In the genomic region with DNA sequence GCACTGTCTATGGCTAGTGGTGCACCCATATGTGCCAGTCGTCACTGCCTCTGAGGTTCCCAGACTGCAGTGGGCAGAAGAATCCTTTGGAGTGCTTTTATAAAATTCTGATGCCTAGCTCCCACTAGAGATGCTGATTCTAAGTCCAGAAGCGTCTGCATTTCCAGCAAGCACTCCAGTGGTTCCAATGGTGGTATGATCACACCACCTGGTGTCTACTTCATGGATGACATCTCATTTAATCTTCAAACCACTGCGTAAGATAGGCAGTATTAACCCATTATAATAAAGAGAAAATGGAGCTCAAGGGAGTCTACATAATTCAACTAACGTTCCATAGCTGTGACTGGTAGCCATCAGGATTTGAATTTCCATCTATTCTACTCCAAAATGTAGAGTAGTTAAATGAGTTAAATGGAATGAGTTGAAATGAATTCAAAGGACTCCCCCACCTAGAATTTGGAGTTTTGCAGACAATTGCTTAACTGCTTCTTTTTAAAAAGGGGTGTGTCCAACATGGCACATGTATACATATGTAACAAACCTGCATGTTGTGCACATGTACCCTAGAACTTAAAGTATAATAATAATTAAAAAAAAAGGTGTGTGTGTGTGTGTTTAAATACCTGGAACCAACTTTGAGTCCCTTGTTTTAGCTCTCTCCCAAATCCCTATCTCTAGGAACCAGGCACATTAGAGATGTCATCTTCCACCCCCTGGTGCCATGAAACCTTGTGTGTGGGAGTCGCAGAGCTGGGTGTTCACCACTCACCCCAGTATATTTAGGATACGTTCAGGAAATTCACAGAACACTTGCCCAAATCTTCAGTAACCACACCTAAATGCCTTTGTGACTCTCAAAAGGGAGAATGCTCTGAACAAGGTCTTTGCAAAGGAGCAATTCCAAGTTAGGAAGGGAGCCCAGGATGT, we compare ENCODE assay signal across 8 cellular contexts. TPM values are rescaled to one million over a fixed set of nuclear protein-coding genes. Genes with fewer than 3 reads are reported as not detected.
DNase-seq lines count a peak whose midpoint lies in the region; ATAC-seq and TF ChIP-seq lines count a peak whose summit lies in the region.

No MANE protein-coding gene starts in this region.

- H3K27me3 Mint-ChIP-seq in activated naive CD8-positive, alpha-beta T cell treated with anti-CD3 and anti-CD28 coated beads, Interleukin-2, amount 10 ng/mL, durations not matched to agents 7 days and 5 days, result peaks cover 56% of the 10 kb centered on the region
- H3K27me3 Mint-ChIP-seq in activated naive CD8-positive, alpha-beta T cell treated with anti-CD3 and anti-CD28 coated beads for 36 hours, result peaks cover 18% of the 10 kb centered on the region

- no peaks in the 10 kb centered on the region for H3F3A ChIP-seq in SK-N-SH (replicated peaks; ENCODE audit: insufficient read depth)

- H3K27me3 ChIP-seq in SK-N-SH (ENCODE audit: insufficient read depth) (no peaks in the 10 kb centered on the region), psoas muscle (ENCODE audit: insufficient read depth in 3 of 3, low read length in 2 of 3) (peaks cover 0 to 5% (median 0%) of the 10 kb centered on the region in 3 donors)

- TF ChIP-seq CTCF in SK-N-SH (IDR thresholded peaks at IDR 0.05) (peak; percentile 70), fibroblast of mammary gland (conservative IDR thresholded peaks at IDR 0.05; ENCODE audit: control insufficient read depth, insufficient read depth, low read depth, low read length) (peak; percentile 71), psoas muscle (IDR thresholded peaks at IDR 0.05) (peak; percentile 52)

- no peaks in the 10 kb centered on the region for H3K9me3 ChIP-seq in SK-N-SH
- H3K9me3 ChIP-seq in psoas muscle, result no peaks in the 10 kb centered on the region

- peak; percentile 75 for ATAC-seq in activated naive CD8-positive, alpha-beta T cell treated with anti-CD3 and anti-CD28 coated beads, Interleukin-2, amount 10 ng/mL, durations not matched to agents 7 days and 5 days (ENCODE audit: low read depth)
- ATAC-seq in psoas muscle (peak in 1 of 4 donors; percentile 54), HG02884 (IDR thresholded peaks at IDR 0.05; ENCODE audit: unreplicated experiment) (no peak)

- no peak overlapping the region for H3K27ac Mint-ChIP-seq in activated naive CD8-positive, alpha-beta T cell treated with anti-CD3 and anti-CD28 coated beads, Interleukin-2, amount 10 ng/mL, durations not matched to agents 7 days and 5 days
- no peak overlapping the region for H3K27ac Mint-ChIP-seq in activated naive CD8-positive, alpha-beta T cell treated with anti-CD3 and anti-CD28 coated beads for 36 hours

- peak; percentile 98 for TF ChIP-seq RAD21 in SK-N-SH (IDR thresholded peaks at IDR 0.05; ENCODE audit: low read length)

- peaks cover 8% of the 10 kb centered on the region for H3K9me3 Mint-ChIP-seq in activated naive CD8-positive, alpha-beta T cell treated with anti-CD3 and anti-CD28 coated beads, Interleukin-2, amount 10 ng/mL, durations not matched to agents 7 days and 5 days
- H3K9me3 Mint-ChIP-seq in activated naive CD8-positive, alpha-beta T cell treated with anti-CD3 and anti-CD28 coated beads for 36 hours, result peaks cover 5% of the 10 kb centered on the region

- 49% methylated on average over 6 of the region's 6 CpGs for whole genome bisulfite sequencing in SK-N-SH (ENCODE audit: low lambda C conversion rate)
- WGBS in psoas muscle, 3 donors, result 41 to 45% (median 43%) methylated on average over 6 of the region's 6 CpGs

- H3K36me3 Mint-ChIP-seq in activated naive CD8-positive, alpha-beta T cell treated with anti-CD3 and anti-CD28 coated beads, Interleukin-2, amount 10 ng/mL, durations not matched to agents 7 days and 5 days, result peaks cover 8% of the 10 kb centered on the region
- H3K36me3 Mint-ChIP-seq in activated naive CD8-positive, alpha-beta T cell treated with anti-CD3 and anti-CD28 coated beads for 36 hours, result peaks cover 2% of the 10 kb centered on the region

- CTCF ChIA-PET in SK-N-SH (lab: Yijun Ruan, JAX), result interaction anchor here (0.6 to 5.1 kb wide), 67 partner anchors 10 to 486 kb away, joined by 3 to 95 read pairs (median 5); partner anchors contain the start of genes ANKRD29, LAMA3 and NPC1

- H3K9ac ChIP-seq in SK-N-SH, result no peak overlapping the region

- no peak overlapping the region for H3K4me2 ChIP-seq in SK-N-SH

- peaks cover 6% of the 10 kb centered on the region for H3K4me1 Mint-ChIP-seq in activated naive CD8-positive, alpha-beta T cell treated with anti-CD3 and anti-CD28 coated beads, Interleukin-2, amount 10 ng/mL, durations not matched to agents 7 days and 5 days
- no peaks in the 10 kb centered on the region for H3K4me1 Mint-ChIP-seq in activated naive CD8-positive, alpha-beta T cell treated with anti-CD3 and anti-CD28 coated beads for 36 hours

- H2AFZ ChIP-seq in SK-N-SH (ENCODE audit: low read depth), result no peak overlapping the region

- TF ChIP-seq EP300 in SK-N-SH (IDR thresholded peaks at IDR 0.05; ENCODE audit: borderline replicate concordance in 1 of 2, low read depth in 1 of 2, low read length in 1 of 2), result no peak

- peaks cover 0 to 2% of the 10 kb centered on the region in 2 experiments; a peak in 1 of 4 replicates for H3K4me1 ChIP-seq in SK-N-SH (ENCODE audit: control insufficient read depth in 1 of 2, insufficient read depth in 2 of 2, low read depth in 1 of 2, low read length in 1 of 2)
- H3K4me1 ChIP-seq in psoas muscle, result no peaks in the 10 kb centered on the region

- POLR2A ChIA-PET in activated naive CD8-positive, alpha-beta T cell treated with anti-CD3 and anti-CD28 coated beads, Interleukin-2, amount 10 ng/mL, durations not matched to agents 7 days and 5 days (lab: Charles Lee), result no interaction called here
- POLR2A ChIA-PET in SK-N-SH (lab: Yijun Ruan, JAX), result interaction anchor here (1.0 kb wide), 1 partner anchor 81 kb away, joined by 4 read pairs; no protein-coding TSS in a partner anchor

- H3K79me2 ChIP-seq in SK-N-SH (ENCODE audit: insufficient read depth), result no peaks in the 10 kb centered on the region

- intact Hi-C loops in psoas muscle (cut with DNase I), result loop anchor here in 1 of 2 donors (2.0 to 10.0 kb wide), 3 partner anchors 81 to 189 kb away; no protein-coding TSS in a partner anchor

- H3K27ac ChIP-seq in SK-N-SH (ENCODE audit: low read depth in 2 of 2, low read length in 1 of 2) (no peak overlapping the region), psoas muscle (no peak overlapping the region)

- H3K4me3 ChIP-seq in SK-N-SH (ENCODE audit: low read depth in 2 of 2, low read length in 1 of 2) (no peak overlapping the region), fibroblast of mammary gland (ENCODE audit: control insufficient read depth, low read depth, low read length) (no peak overlapping the region), psoas muscle (no peak overlapping the region)

- H4K20me1 ChIP-seq in SK-N-SH (ENCODE audit: insufficient read depth), result no peaks in the 10 kb centered on the region

- no peaks in the 10 kb centered on the region for H3K9me2 ChIP-seq in SK-N-SH

- H3K36me3 ChIP-seq in SK-N-SH (replicated peaks in 1 of 2; ENCODE audit: control insufficient read depth in 1 of 2, insufficient read depth in 2 of 2, low read length in 1 of 2), result no peaks in the 10 kb centered on the region
- H3K36me3 ChIP-seq in psoas muscle (ENCODE audit: insufficient read depth in 1 of 2, low read depth in 1 of 2), result no peaks in the 10 kb centered on the region

- no peak for DNase-seq in activated naive CD8-positive, alpha-beta T cell treated with anti-CD3 and anti-CD28 coated beads, Interleukin-2, amount 10 ng/mL, durations not matched to agents 7 days and 5 days
- DNase-seq in activated naive CD8-positive, alpha-beta T cell treated with anti-CD3 and anti-CD28 coated beads for 36 hours, result no peak
- DNase-seq in HT1080 (ENCODE audit: low read depth), result peak; percentile 72
- peak; percentile 67 for DNase-seq in SK-N-SH
- DNase-seq in fibroblast of mammary gland (ENCODE audit: low read depth), result peak; percentile 82
- DNase-seq in psoas muscle, result no peak
- DNase-seq in HuH-7 (ENCODE audit: low spot score), result no peak

- H3K4me3 Mint-ChIP-seq in activated naive CD8-positive, alpha-beta T cell treated with anti-CD3 and anti-CD28 coated beads, Interleukin-2, amount 10 ng/mL, durations not matched to agents 7 days and 5 days, result no peak overlapping the region
- no peak overlapping the region for H3K4me3 Mint-ChIP-seq in activated naive CD8-positive, alpha-beta T cell treated with anti-CD3 and anti-CD28 coated beads for 36 hours

TF ChIP-seq in SK-N-SH, 30 proteins besides CTCF, POLR2A, EP300 and RAD21 (continues in another document):
- no peak for TF ChIP-seq MEF2A (IDR thresholded peaks at IDR 0.05; ENCODE audit: borderline replicate concordance, low read depth)

RNA-seq across cellular contexts. Expression of gene LAMA3, which starts 14.1 kb away (rescaled TPM):
- total RNA-seq in activated naive CD8-positive, alpha-beta T cell treated with anti-CD3 and anti-CD28 coated beads, Interleukin-2, amount 10 ng/mL, durations not matched to agents 7 days and 5 days, result under 1 TPM; 0.14 to 0.19 TPM
- total RNA-seq in activated naive CD8-positive, alpha-beta T cell treated with anti-CD3 and anti-CD28 coated beads for 36 hours, result under 1 TPM; 0.31 to 0.42 TPM
- total RNA-seq in HT1080 (2014; rRNA removed; shearing (Covaris generic)), result 0.40 and 0.56 TPM in 2 replicates
- 0.99 and 1.3 TPM in 2 replicates for polyA plus RNA-seq in HT1080 (2015; cell fraction: cytosol; rRNA removed)
- polyA plus RNA-seq in HT1080 (2015; cell fraction: nucleus; rRNA removed), result 3.1 and 4.3 TPM in 2 replicates
- 3.5 and 3.8 TPM in 2 replicates for polyA plus RNA-seq in SK-N-SH (2012; rRNA removed)
- 2.5 and 3.2 TPM in 2 replicates for polyA plus RNA-seq in SK-N-SH (2012; cell fraction: cytosol; rRNA removed)
- 6.1 and 7.6 TPM in 2 replicates for polyA plus RNA-seq in SK-N-SH (2012; cell fraction: nucleus; rRNA removed)
- 1 to 10 TPM in 3 of 4 donors, under 1 TPM in 1; 0.49 to 4.2 (median 1.8) TPM for total RNA-seq in psoas muscle
- polyA plus RNA-seq in psoas muscle, result 1 to 10 TPM in 1 of 3 donors, under 1 TPM in 2; 0.55 to 2.7 (median 0.62) TPM

RNA-seq across cellular contexts. Expression of gene ANKRD29, which starts 40.6 kb away (rescaled TPM):
- total RNA-seq in activated naive CD8-positive, alpha-beta T cell treated with anti-CD3 and anti-CD28 coated beads, Interleukin-2, amount 10 ng/mL, durations not matched to agents 7 days and 5 days, result not detected
- total RNA-seq in activated naive CD8-positive, alpha-beta T cell treated with anti-CD3 and anti-CD28 coated beads for 36 hours, result not detected
- total RNA-seq in HT1080 (2014; rRNA removed; shearing (Covaris generic)), result not detected in 2 replicates
- not detected in 2 replicates for polyA plus RNA-seq in HT1080 (2015; cell fraction: cytosol; rRNA removed)
- not detected in 2 replicates for polyA plus RNA-seq in HT1080 (2015; cell fraction: nucleus; rRNA removed)
- polyA plus RNA-seq in SK-N-SH (2012; rRNA removed) (8.2 and 10.0 TPM in 2 replicates), psoas muscle (1 to 10 TPM; 1.1 to 1.3 (median 1.2) TPM)
- polyA plus RNA-seq in SK-N-SH (2012; cell fraction: cytosol; rRNA removed), result 7.6 and 7.9 TPM in 2 replicates
- 24.1 and 24.5 TPM in 2 replicates for polyA plus RNA-seq in SK-N-SH (2012; cell fraction: nucleus; rRNA removed)
- total RNA-seq in psoas muscle, result 1 to 10 TPM in 1 of 4 donors, under 1 TPM in 3; 0.57 to 2.1 (median 0.77) TPM

Comparison
In these comparisons a context has a peak if more than half of its experiments do, and no peak if none do; other contexts are left out.
1. DNase-seq: peak in HT1080 (single experiment), SK-N-SH (single experiment) and fibroblast of mammary gland (single experiment); none in activated naive CD8-positive, alpha-beta T cell treated with anti-CD3 and anti-CD28 coated beads, Interleukin-2, amount 10 ng/mL, durations not matched to agents 7 days and 5 days (single experiment), activated naive CD8-positive, alpha-beta T cell treated with anti-CD3 and anti-CD28 coated beads for 36 hours (single experiment), psoas muscle (0 of 2) and HuH-7 (single experiment).
2. Peak in every context shown above with its lines, with median percentiles within 50 percentile points of each other: CTCF ChIP-seq.